43 cellular contexts compared by ENCODE assay signal in the genomic region with DNA sequence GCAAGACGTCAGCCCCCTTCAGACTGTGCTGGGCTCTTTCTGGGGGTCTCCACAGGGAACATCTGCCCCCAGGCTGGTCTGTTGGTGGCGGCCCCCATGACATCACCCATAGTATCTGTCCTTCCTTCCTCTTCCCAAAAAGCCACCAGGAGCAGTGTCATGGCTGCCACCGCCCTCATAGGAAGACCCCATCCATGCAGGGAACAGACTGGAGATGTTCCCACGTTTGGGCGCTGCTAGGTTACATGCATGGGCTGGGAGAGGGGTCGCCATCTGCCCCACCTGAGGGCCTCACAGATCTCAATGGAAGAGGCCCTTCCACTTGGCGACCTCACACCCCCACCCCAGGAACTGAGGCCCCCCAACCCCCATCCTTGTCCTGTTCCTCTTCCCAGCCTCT. TPM values are rescaled to one million over a fixed set of nuclear protein-coding genes. Genes with fewer than 3 reads are reported as not detected.
"Had no signal": no experiment of that assay in that cellular context is flagged by ENCODE, and none has a peak within 500 bp of the region (broad histone marks: within the 10 kb centered on the region; RNA-seq: fewer than 3 reads in every experiment).

No MANE protein-coding gene starts in this region.

- FAIRE-seq: bronchial epithelial cell had no signal

- H3K27ac Mint-ChIP-seq: activated naive CD4-positive, alpha-beta T cell treated with anti-CD3 and anti-CD28 coated beads for 36 hours; activated naive CD4-positive, alpha-beta T cell treated with anti-CD3 and anti-CD28 coated beads, Interleukin-2, amount 10 ng/mL, durations not matched to agents 7 days and 5 days; activated naive CD4-positive, alpha-beta T cell treated with anti-CD3 and anti-CD28 coated beads, Interleukin-2, amount 50 U/mL, for 24 hours; activated naive CD4-positive, alpha-beta T cell treated with anti-CD3 and anti-CD28 coated beads, Interleukin-2, amount 50 U/mL, for 72 hours; activated naive CD8-positive, alpha-beta T cell; activated naive CD8-positive, alpha-beta T cell treated with anti-CD3 and anti-CD28 coated beads for 36 hours; activated naive CD8-positive, alpha-beta T cell treated with anti-CD3 and anti-CD28 coated beads, Interleukin-2, amount 10 ng/mL, durations not matched to agents 7 days and 5 days; activated naive CD8-positive, alpha-beta T cell treated with anti-CD3 and anti-CD28 coated beads, Interleukin-2, amount 50 U/mL, for 24 hours; activated T-cell treated with anti-CD3 and anti-CD28 coated beads, Interleukin-2, amount 50 U/mL, for 24 hours; activated T-cell treated with anti-CD3 and anti-CD28 coated beads, Interleukin-2, amount 50 U/mL, for 72 hours; activated T-helper 1 cell treated with anti-CD3 and anti-CD28 coated beads, Interleukin-12 subunit alpha, Interleukin-12 subunit beta, Interleukin-2, Interleukin-4 antibody, amounts not matched to agents 30 ng/mL and 10 ng/mL and 1 ng/mL, durations not matched to agents 14 hours and 24 hours and 36 hours; activated T-helper 17 cell treated with anti-CD3 and anti-CD28 coated beads, Interleukin-2, amount 50 U/mL, for 72 hours; activated T-helper 2 cell treated with anti-CD3 and anti-CD28 coated beads, Interferon-gamma antibody, Interleukin-2, Interleukin-4, amounts not matched to agents 10 μg/mL and 5 μg/mL and 100 μg/mL, durations not matched to agents 14 hours and 24 hours and 36 hours; brain had no signal

- H3K9me3 ChIP-seq: adrenal gland, ascending aorta, body of pancreas, breast epithelium had no signal

- H3K27ac ChIP-seq: adrenal gland, ascending aorta, body of pancreas, brain microvascular endothelial cell, breast epithelium, cardiac muscle cell had no signal

- H3K4me3 ChIP-seq: adrenal gland, ascending aorta, body of pancreas, breast epithelium, cardiac muscle cell had no signal

- ATAC-seq: activated naive CD4-positive, alpha-beta T cell treated with anti-CD3 and anti-CD28 coated beads, Interleukin-2, amount 50 U/mL, for 72 hours; activated naive CD8-positive, alpha-beta T cell treated with anti-CD3 and anti-CD28 coated beads, Interleukin-2, amount 50 U/mL, for 24 hours; activated T-cell treated with anti-CD3 and anti-CD28 coated beads, Interleukin-2, amount 50 U/mL, for 72 hours; activated T-helper 17 cell treated with anti-CD3 and anti-CD28 coated beads, Interleukin-2, amount 50 U/mL, for 72 hours had no signal

- DNase-seq: activated effector memory CD4-positive, alpha-beta T cell treated with anti-CD3 and anti-CD28 coated beads, Interleukin-2, amount 50 U/mL, for 16 hours; activated effector memory CD4-positive, alpha-beta T cell treated with Interleukin-2 at 50 U/mL for 16 hours; activated gamma-delta T cell; activated gamma-delta T cell treated with Interleukin-2 at 50 U/mL for 16 hours; activated naive CD4-positive, alpha-beta T cell; activated naive CD4-positive, alpha-beta T cell treated with anti-CD3 and anti-CD28 coated beads for 36 hours; activated naive CD4-positive, alpha-beta T cell treated with anti-CD3 and anti-CD28 coated beads, Interleukin-2, amount 10 ng/mL, durations not matched to agents 7 days and 5 days; activated naive CD4-positive, alpha-beta T cell treated with anti-CD3 and anti-CD28 coated beads, Interleukin-2, amount 50 U/mL, for 16 hours; activated naive CD4-positive, alpha-beta T cell treated with Interleukin-2 at 50 U/mL for 16 hours; activated naive CD8-positive, alpha-beta T cell treated with anti-CD3 and anti-CD28 coated beads for 36 hours; activated naive CD8-positive, alpha-beta T cell treated with anti-CD3 and anti-CD28 coated beads, Interleukin-2, amount 10 ng/mL, durations not matched to agents 7 days and 5 days; activated naive CD8-positive, alpha-beta T cell treated with anti-CD3 and anti-CD28 coated beads, Interleukin-2, amount 50 U/mL, for 24 hours; activated T-cell treated with anti-CD3 and anti-CD28 coated beads for 4 hours; activated T-cell treated with anti-CD3 and anti-CD28 coated beads, Interleukin-2, amount 50 U/mL, for 1 hour; activated T-cell treated with anti-CD3 and anti-CD28 coated beads, Interleukin-2, amount 50 U/mL, for 24 hours; activated T-cell treated with anti-CD3 and anti-CD28 coated beads, Interleukin-2, amount 50 U/mL, for 4 hours; activated T-cell treated with anti-CD3 and anti-CD28 coated beads, Interleukin-2, amount 50 U/mL, for 48 hours; activated T-cell treated with anti-CD3 and anti-CD28 coated beads, Interleukin-2, amount 50 U/mL, for 72 hours; adrenal gland; amniotic stem cell; amygdala; anterior cingulate cortex; aorta; brain microvascular endothelial cell; caudate nucleus; central memory CD4-positive, alpha-beta T cell; cerebellar nuclear complex had no signal

- H3K36me3 Mint-ChIP-seq: activated naive CD4-positive, alpha-beta T cell treated with anti-CD3 and anti-CD28 coated beads, Interleukin-2, amount 10 ng/mL, durations not matched to agents 7 days and 5 days had no signal

- H3K4me3 Mint-ChIP-seq: activated naive CD4-positive, alpha-beta T cell treated with anti-CD3 and anti-CD28 coated beads for 36 hours; activated naive CD4-positive, alpha-beta T cell treated with anti-CD3 and anti-CD28 coated beads, Interleukin-2, amount 10 ng/mL, durations not matched to agents 7 days and 5 days; activated naive CD4-positive, alpha-beta T cell treated with anti-CD3 and anti-CD28 coated beads, Interleukin-2, amount 50 U/mL, for 24 hours; activated naive CD8-positive, alpha-beta T cell; activated naive CD8-positive, alpha-beta T cell treated with anti-CD3 and anti-CD28 coated beads for 36 hours; activated naive CD8-positive, alpha-beta T cell treated with anti-CD3 and anti-CD28 coated beads, Interleukin-2, amount 10 ng/mL, durations not matched to agents 7 days and 5 days; activated naive CD8-positive, alpha-beta T cell treated with anti-CD3 and anti-CD28 coated beads, Interleukin-2, amount 50 U/mL, for 24 hours; activated T-cell treated with anti-CD3 and anti-CD28 coated beads, Interleukin-2, amount 50 U/mL, for 24 hours; activated T-cell treated with anti-CD3 and anti-CD28 coated beads, Interleukin-2, amount 50 U/mL, for 4 hours; activated T-cell treated with anti-CD3 and anti-CD28 coated beads, Interleukin-2, amount 50 U/mL, for 72 hours; activated T-helper 1 cell treated with anti-CD3 and anti-CD28 coated beads, Interleukin-12 subunit alpha, Interleukin-12 subunit beta, Interleukin-2, Interleukin-4 antibody, amounts not matched to agents 30 ng/mL and 10 ng/mL and 1 ng/mL, durations not matched to agents 14 hours and 24 hours and 36 hours; activated T-helper 17 cell treated with anti-CD3 and anti-CD28 coated beads, Interleukin-2, amount 50 U/mL, for 72 hours; brain; central memory CD8-positive, alpha-beta T cell had no signal

- H3K27me3 ChIP-seq: ascending aorta, body of pancreas had no signal

- H3K36me3 ChIP-seq: adrenal gland, ascending aorta, brain microvascular endothelial cell, breast epithelium, cardiac muscle cell had no signal

- H3K4me1 Mint-ChIP-seq: activated naive CD4-positive, alpha-beta T cell treated with anti-CD3 and anti-CD28 coated beads, Interleukin-2, amount 10 ng/mL, durations not matched to agents 7 days and 5 days; activated naive CD4-positive, alpha-beta T cell treated with anti-CD3 and anti-CD28 coated beads, Interleukin-2, amount 50 U/mL, for 24 hours; activated naive CD8-positive, alpha-beta T cell treated with anti-CD3 and anti-CD28 coated beads, Interleukin-2, amount 50 U/mL, for 24 hours; activated T-helper 17 cell treated with anti-CD3 and anti-CD28 coated beads, Interleukin-2, amount 50 U/mL, for 72 hours; brain; central memory CD8-positive, alpha-beta T cell had no signal

- H3K4me1 ChIP-seq: adrenal gland, ascending aorta, body of pancreas, breast epithelium had no signal

RNA-seq across cellular contexts. Expression of a gene that starts 5.1 kb away (rescaled TPM):
- total RNA-seq: activated naive CD4-positive, alpha-beta T cell treated with anti-CD3 and anti-CD28 coated beads for 36 hours; activated naive CD8-positive, alpha-beta T cell treated with anti-CD3 and anti-CD28 coated beads for 36 hours; activated naive CD8-positive, alpha-beta T cell treated with anti-CD3 and anti-CD28 coated beads, Interleukin-2, amount 10 ng/mL, durations not matched to agents 7 days and 5 days; activated T-cell treated with anti-CD3 and anti-CD28 coated beads, Interleukin-2, amount 50 U/mL, for 4 hours; activated T-helper 1 cell treated with anti-CD3 and anti-CD28 coated beads, Interleukin-12 subunit alpha, Interleukin-12 subunit beta, Interleukin-2, Interleukin-4 antibody, amounts not matched to agents 30 ng/mL and 10 ng/mL and 1 ng/mL, durations not matched to agents 14 hours and 24 hours and 36 hours; activated T-helper 2 cell treated with anti-CD3 and anti-CD28 coated beads, Interferon-gamma antibody, Interleukin-2, Interleukin-4, amounts not matched to agents 10 μg/mL and 5 μg/mL and 100 μg/mL, durations not matched to agents 14 hours and 24 hours and 36 hours; adrenal gland; aorta; ascending aorta; body of pancreas; breast epithelium; bronchial epithelial cell; cardiac muscle cell; cardiac septum; cerebellum had no signal
- polyA plus RNA-seq: adipose tissue, adrenal gland, aorta, cardiac muscle cell had no signal

RNA-seq across cellular contexts. Expression of a gene that starts 36.3 kb away (rescaled TPM):
- total RNA-seq: activated naive CD4-positive, alpha-beta T cell treated with anti-CD3 and anti-CD28 coated beads for 36 hours; activated T-helper 1 cell treated with anti-CD3 and anti-CD28 coated beads, Interleukin-12 subunit alpha, Interleukin-12 subunit beta, Interleukin-2, Interleukin-4 antibody, amounts not matched to agents 30 ng/mL and 10 ng/mL and 1 ng/mL, durations not matched to agents 14 hours and 24 hours and 36 hours; bronchial epithelial cell had no signal
